1 cellular context compared by ENCODE assay signal in genomic region chr13:98204546-98204945, GRCh38.
TF ChIP-seq lines count a peak whose summit lies in the region.

No MANE protein-coding gene starts in this region.

TF ChIP-seq in IMR-90, 13 proteins besides CTCF, POLR2A, EP300 and RAD21:
- no peak for TF ChIP-seq CHD1 (IDR thresholded peaks at IDR 0.05; ENCODE audit: low read depth, low read length)
- no peak for TF ChIP-seq BHLHE40 (IDR thresholded peaks at IDR 0.05; ENCODE audit: low read depth, low read length)
- no peak for TF ChIP-seq MAZ (IDR thresholded peaks at IDR 0.05; ENCODE audit: borderline replicate concordance, low read depth, low read length)
- no peak for TF ChIP-seq ELK1 (IDR thresholded peaks at IDR 0.05; ENCODE audit: borderline replicate concordance, low read depth, low read length)
- no peak for TF ChIP-seq CEBPB (IDR thresholded peaks at IDR 0.05; ENCODE audit: low read depth, low read length)
- no peak for TF ChIP-seq MAFK (IDR thresholded peaks at IDR 0.05; ENCODE audit: low read depth, low read length)
- no peak for TF ChIP-seq NFE2L2 (IDR thresholded peaks at IDR 0.05; ENCODE audit: low read depth, low read length)
- TF ChIP-seq RFX5 (IDR thresholded peaks at IDR 0.05; ENCODE audit: low read depth, low read length), result no peak
